ENCODE assay signal across 15 cellular contexts in the genomic region with DNA sequence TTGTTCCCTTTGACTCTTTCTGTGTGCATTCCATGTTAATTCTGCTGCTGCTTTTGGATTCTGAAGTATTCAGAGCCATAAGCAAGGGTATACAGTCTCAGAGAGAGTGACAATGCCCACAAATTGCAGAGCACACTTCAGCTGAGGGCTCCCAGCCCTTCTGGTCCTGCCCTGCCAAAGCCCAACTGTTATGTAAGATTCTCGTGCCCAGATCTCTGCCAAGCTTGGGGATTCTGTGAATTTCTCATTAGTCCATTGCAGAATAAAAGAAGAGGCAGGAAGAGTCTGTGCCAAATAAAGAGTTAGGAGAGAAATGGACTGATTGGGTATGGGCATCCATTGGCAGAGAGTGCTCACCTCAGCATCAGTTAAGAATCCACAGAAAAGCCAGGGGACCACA.
DNase-seq lines count a peak whose midpoint lies in the region; ATAC-seq and TF ChIP-seq lines count a peak whose summit lies in the region.
"Had no signal": no experiment of that assay in that cellular context is flagged by ENCODE, and none has a peak within 500 bp of the region (broad histone marks: within the 10 kb centered on the region; RNA-seq: fewer than 3 reads in every experiment).

No MANE protein-coding gene starts in this region.

- no peaks in the 10 kb centered on the region for H3K4me1 Mint-ChIP-seq in activated CD8-positive, alpha-beta T cell treated with anti-CD3 and anti-CD28 coated beads for 36 hours (ENCODE audit: low read depth)
- H3K4me1 Mint-ChIP-seq: CD14-positive monocyte had no signal

- no peak overlapping the region for H2AFZ ChIP-seq in Karpas-422 (ENCODE audit: low read length)

- no peak overlapping the region for H3K4me3 Mint-ChIP-seq in activated CD8-positive, alpha-beta T cell treated with anti-CD3 and anti-CD28 coated beads for 36 hours
- H3K4me3 Mint-ChIP-seq: CD14-positive monocyte had no signal

- H3K36me3 Mint-ChIP-seq in activated CD8-positive, alpha-beta T cell treated with anti-CD3 and anti-CD28 coated beads for 36 hours (ENCODE audit: low read depth) = no peaks in the 10 kb centered on the region
- H3K36me3 Mint-ChIP-seq: CD14-positive monocyte had no signal

- DNase-seq in astrocyte of the hippocampus (ENCODE audit: low read depth, low spot score) (peak; percentile 34), inferior parietal cortex (ENCODE audit: extremely low spot score) (peak; percentile 65), putamen (ENCODE audit: low spot score) (peak; percentile 58), HUDEP-2 (lab: John Stamatoyannopoulos, UW; ENCODE audit: unreplicated experiment in 76 of 76) (no peak), SKM-1 treated with dmso at 0.1 percent for 144 hours (lab: John Stamatoyannopoulos, UW; ENCODE audit: unreplicated experiment) (no peak), Karpas-422 (no peak)
- DNase-seq in activated CD8-positive, alpha-beta T cell treated with anti-CD3 and anti-CD28 coated beads for 36 hours = no peak
- DNase-seq: NCI-H187; NK-92 treated with Interleukin-12 subunit alpha and Interleukin-12 subunit beta, amount 100 ng/mL, for 24 hours; OCI-M1; SJCRH30 had no signal

- no peak overlapping the region for H3K27ac Mint-ChIP-seq in activated CD8-positive, alpha-beta T cell treated with anti-CD3 and anti-CD28 coated beads for 36 hours
- H3K27ac Mint-ChIP-seq: CD14-positive monocyte had no signal

- no peaks in the 10 kb centered on the region for H3K9me2 ChIP-seq in Karpas-422 (replicated peaks; ENCODE audit: insufficient read depth, low read length)

- no peaks in the 10 kb centered on the region for H3K27me3 Mint-ChIP-seq in activated CD8-positive, alpha-beta T cell treated with anti-CD3 and anti-CD28 coated beads for 36 hours

- peaks cover 8 to 77% (median 50%) of the 10 kb centered on the region in 10 experiments; a peak in 19 of 20 replicates for H3K4me1 ChIP-seq in BLaER1 treated with 17β-estradiol and CSF1 and Interleukin-3, amounts not matched to agents 10 nM and 100 nM
- H3K4me1 ChIP-seq in Karpas-422 (ENCODE audit: low read length) = peaks cover 19% of the 10 kb centered on the region
- H3K4me1 ChIP-seq: SJCRH30 had no signal

- no peak for TF ChIP-seq CTCF in activated CD8-positive, alpha-beta T cell treated with anti-CD3 and anti-CD28 coated beads for 36 hours (IDR thresholded peaks at IDR 0.05)

- H4K20me1 ChIP-seq in BLaER1 treated with 17β-estradiol and CSF1 and Interleukin-3, amounts not matched to agents 10 nM and 100 nM = no peaks in the 10 kb centered on the region
- no peaks in the 10 kb centered on the region for H4K20me1 ChIP-seq in Karpas-422 (ENCODE audit: insufficient read depth, low read depth, low read length)

- no peak overlapping the region for H3K9ac ChIP-seq in BLaER1 treated with 17β-estradiol and CSF1 and Interleukin-3, amounts not matched to agents 10 nM and 100 nM
- no peak overlapping the region for H3K9ac ChIP-seq in Karpas-422 (ENCODE audit: low read length)

- no peaks in the 10 kb centered on the region for H3K36me3 ChIP-seq in BLaER1 treated with 17β-estradiol and CSF1 and Interleukin-3, amounts not matched to agents 10 nM and 100 nM
- H3K36me3 ChIP-seq in Karpas-422 (ENCODE audit: insufficient read depth, low read length) = no peaks in the 10 kb centered on the region
- H3K36me3 ChIP-seq: HAP-1, SJCRH30 had no signal

- H3K9me3 ChIP-seq in BLaER1 treated with 17β-estradiol and CSF1 and Interleukin-3, amounts not matched to agents 10 nM and 100 nM (replicated peaks in 1 of 11) = peaks cover 0 to 19% (median 0%) of the 10 kb centered on the region in 11 experiments; a peak in 7 of 22 replicates
- no peaks in the 10 kb centered on the region for H3K9me3 ChIP-seq in Karpas-422 (ENCODE audit: low read length)
- H3K9me3 ChIP-seq: A549, HAP-1, SJCRH30 had no signal

- intact Hi-C loops in activated CD8-positive, alpha-beta T cell treated with anti-CD3 and anti-CD28 coated beads for 36 hours (cut with micrococcal nuclease) = no loop called here

- ATAC-seq in activated CD8-positive, alpha-beta T cell treated with anti-CD3 and anti-CD28 coated beads for 36 hours = no peak
- ATAC-seq: A549 had no signal

- CTCF ChIA-PET in activated CD8-positive, alpha-beta T cell treated with anti-CD3 and anti-CD28 coated beads for 36 hours (lab: Charles Lee) = no interaction called here

- H3K9me3 Mint-ChIP-seq in activated CD8-positive, alpha-beta T cell treated with anti-CD3 and anti-CD28 coated beads for 36 hours = no peaks in the 10 kb centered on the region
- H3K9me3 Mint-ChIP-seq: CD14-positive monocyte had no signal

- no peak overlapping the region for H3K27ac ChIP-seq in BLaER1 treated with 17β-estradiol and CSF1 and Interleukin-3, amounts not matched to agents 10 nM and 100 nM
- H3K27ac ChIP-seq in Karpas-422 (ENCODE audit: low read length) = no peak overlapping the region
- H3K27ac ChIP-seq: SJCRH30 had no signal

- no peaks in the 10 kb centered on the region for H3K27me3 ChIP-seq in BLaER1 treated with 17β-estradiol and CSF1 and Interleukin-3, amounts not matched to agents 10 nM and 100 nM
- no peaks in the 10 kb centered on the region for H3K27me3 ChIP-seq in Karpas-422 (ENCODE audit: low read length)
- H3K27me3 ChIP-seq: SJCRH30 had no signal

- H3K4me2 ChIP-seq in BLaER1 treated with 17β-estradiol and CSF1 and Interleukin-3, amounts not matched to agents 10 nM and 100 nM = peak overlapping the region in 7 of 11 experiments; percentile 7 to 73 (median 30); a peak in 10 of 22 replicates
- no peak overlapping the region for H3K4me2 ChIP-seq in Karpas-422 (ENCODE audit: low read depth, low read length, poor library complexity, severe bottlenecking)
- H3K4me2 ChIP-seq: A549 had no signal

- H3K4me3 ChIP-seq in BLaER1 treated with 17β-estradiol and CSF1 and Interleukin-3, amounts not matched to agents 10 nM and 100 nM = no peak overlapping the region
- H3K4me3 ChIP-seq in Karpas-422 (ENCODE audit: low read length) = no peak overlapping the region
- H3K4me3 ChIP-seq: A549, HAP-1, SJCRH30 had no signal

- POLR2A ChIA-PET in activated CD8-positive, alpha-beta T cell treated with anti-CD3 and anti-CD28 coated beads for 36 hours (lab: Charles Lee) = no interaction called here

- no peaks in the 10 kb centered on the region for H3K79me2 ChIP-seq in Karpas-422 (ENCODE audit: low read length)

Comparison
In these comparisons a context has a peak if more than half of its experiments do, and no peak if none do; other contexts are left out.
1. DNase-seq: peak in astrocyte of the hippocampus (single experiment), inferior parietal cortex (single experiment) and putamen (single experiment); none in HUDEP-2 (0 of 76), activated CD8-positive, alpha-beta T cell treated with anti-CD3 and anti-CD28 coated beads for 36 hours (single experiment), SKM-1 treated with dmso at 0.1 percent for 144 hours (single experiment) and Karpas-422 (single experiment).